ENCODE assay signal across 8 cellular contexts in the genomic region with DNA sequence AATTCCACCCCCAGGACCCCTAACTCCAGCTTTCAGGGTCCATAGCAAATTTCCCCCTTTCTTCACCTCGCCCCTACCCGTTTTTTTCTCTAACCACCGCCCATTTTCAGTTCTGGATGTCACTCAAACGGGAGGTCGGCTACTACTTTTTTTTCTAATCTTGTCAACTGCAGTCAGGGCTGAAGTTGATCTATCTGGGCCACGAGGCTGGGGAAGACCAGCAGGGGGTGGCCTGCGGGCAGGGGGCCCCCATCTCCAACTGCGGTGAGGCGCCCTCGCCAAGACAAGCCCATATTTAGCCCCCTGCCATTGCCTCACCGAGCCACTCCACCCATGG. TPM values are rescaled to one million over a fixed set of nuclear protein-coding genes. Genes with fewer than 3 reads are reported as not detected.
DNase-seq lines count a peak whose midpoint lies in the region; ATAC-seq and TF ChIP-seq lines count a peak whose summit lies in the region.

No MANE protein-coding gene starts in this region.

- H3F3A ChIP-seq in PC-3 (ENCODE audit: low read length, unreplicated experiment): no peaks in the 10 kb centered on the region

- WGBS in esophagus squamous epithelium, 2 donors: 0 to 1% methylated on average over 5 to 11 of the region's 11 CpGs

- H2AFZ ChIP-seq in PC-3 (ENCODE audit: low read length): peak overlapping the region; percentile 97

- no peak for TF ChIP-seq CTCF in PC-3 (conservative IDR thresholded peaks at IDR 0.05; ENCODE audit: low read depth, low read length)
- TF ChIP-seq CTCF in esophagus squamous epithelium (IDR thresholded peaks at IDR 0.05): no peak
- no peak for TF ChIP-seq CTCF in gastrocnemius medialis (IDR thresholded peaks at IDR 0.05 in 4 of 5, conservative IDR thresholded peaks at IDR 0.05 in 1 of 5)

- H3K4me1 ChIP-seq in PC-3 (ENCODE audit: insufficient read depth, low read length) (peaks cover 3% of the 10 kb centered on the region; the same call in 1 of the 2 replicates), esophagus squamous epithelium (peaks cover 3 to 49% (median 9%) of the 10 kb centered on the region in 3 donors), gastrocnemius medialis (peaks cover 6 to 10% of the 10 kb centered on the region in 2 donors)

- POLR2A ChIA-PET in PC-3 (lab: Charles Lee; ENCODE audit: unreplicated experiment): no interaction called here

- H3K27ac ChIP-seq in PC-3 (ENCODE audit: low read length) (no peak overlapping the region), esophagus squamous epithelium (peak overlapping the region; percentile 80 to 93 (median 90)), gastrocnemius medialis (peak overlapping the region; percentile 54 to 82 (median 80))

- peaks cover 17% of the 10 kb centered on the region for H3K79me2 ChIP-seq in PC-3 (ENCODE audit: low read length)

- in situ Hi-C loops in gastrocnemius medialis (cut with MboI; ENCODE audit: low sequenced_read_pairs in 4 of 4): loop anchor here in 1 of 4 donors (25.0 kb wide), 2 partner anchors 340 to 565 kb away; partner anchors contain the start of genes NHLRC3 and PROSER1

- intact Hi-C loops in PC-3 (cut with micrococcal nuclease) (loop anchor here (1.0 to 5.0 kb wide), 4 partner anchors 61 to 187 kb away; no protein-coding TSS in a partner anchor), esophagus squamous epithelium (cut with DNase I) (no loop called here), gastrocnemius medialis (cut with DNase I; ENCODE audit: low total_unique reads) (loop anchor here (10.0 kb wide), 1 partner anchor 147 kb away; no protein-coding TSS in a partner anchor)

- BruUV-seq in PC-3 (replicated peaks; lab: Mats Ljungman, UMichigan): no TSS peak

- H3K9me2 ChIP-seq in PC-3 (replicated peaks; ENCODE audit: low read length): no peaks in the 10 kb centered on the region

- peak overlapping the region; percentile 97 for H3K4me2 ChIP-seq in PC-3 (ENCODE audit: low read length)

- no peaks in the 10 kb centered on the region for H4K20me1 ChIP-seq in PC-3 (ENCODE audit: low read length)

- CTCF ChIA-PET in PC-3 (lab: Charles Lee): interaction anchor here (0.9 kb wide), 1 partner anchor 14 kb away, joined by 4 read pairs; no protein-coding TSS in a partner anchor

- ATAC-seq in HG02571 (IDR thresholded peaks at IDR 0.05; ENCODE audit: unreplicated experiment) (peak; percentile 21), PC-3 (no peak), gastrocnemius medialis (no peak)

- H3K36me3 ChIP-seq in PC-3 (ENCODE audit: low read depth, low read length) (no peaks in the 10 kb centered on the region), esophagus squamous epithelium (no peaks in the 10 kb centered on the region), gastrocnemius medialis (no peaks in the 10 kb centered on the region)

- no peaks in the 10 kb centered on the region for H3K27me3 ChIP-seq in PC-3 (ENCODE audit: low read length)
- H3K27me3 ChIP-seq in esophagus squamous epithelium: peaks cover 0 to 10% (median 0%) of the 10 kb centered on the region in 4 donors
- H3K27me3 ChIP-seq in gastrocnemius medialis: peaks cover 0 to 4% (median 0%) of the 10 kb centered on the region in 3 donors

- peak overlapping the region; percentile 94 for H3K4me3 ChIP-seq in PC-3 (ENCODE audit: low read length)
- H3K4me3 ChIP-seq in esophagus squamous epithelium: peak overlapping the region; percentile 72 to 78 (median 75)
- H3K4me3 ChIP-seq in gastrocnemius medialis: peak overlapping the region; percentile 61 to 83 (median 73)

- H3K9me3 ChIP-seq in PC-3 (ENCODE audit: low read length) (no peaks in the 10 kb centered on the region), esophagus squamous epithelium (no peaks in the 10 kb centered on the region), gastrocnemius medialis (no peaks in the 10 kb centered on the region)

- DNase-seq in NCI-H1694 treated with DMSO at 0.1 percent for 48 hours (lab: John Stamatoyannopoulos, UW) (peak; percentile 35), NCI-H1694 (lab: John Stamatoyannopoulos, UW) (no peak), PC-3 (no peak), esophagus squamous epithelium (lab: John Stamatoyannopoulos, UW) (no peak), gastrocnemius medialis (no peak), mesenteric fat pad (ENCODE audit: low spot score) (no peak)
- DNase-seq in effector CD8-positive, alpha-beta T cell (lab: John Stamatoyannopoulos, UW): no peak

- peak overlapping the region; percentile 67 for H3K9ac ChIP-seq in PC-3 (ENCODE audit: low read length)

- TF ChIP-seq POLR2A in esophagus squamous epithelium (IDR thresholded peaks at IDR 0.05): no peak
- no peak for TF ChIP-seq POLR2A in gastrocnemius medialis (IDR thresholded peaks at IDR 0.05)

RNA-seq across cellular contexts. Expression of gene LHFPL6, which starts 0.7 kb away (rescaled TPM):
- 7.8 TPM in 2 replicates for total RNA-seq in PC-3 (2014; rRNA removed)
- total RNA-seq in esophagus squamous epithelium: 10 to 100 TPM in 2 of 4 donors, 1 to 10 TPM in 2; 3.7 to 40.4 (median 8.0) TPM
- total RNA-seq in gastrocnemius medialis: 10 to 100 TPM; 12.7 to 26.3 (median 16.0) TPM
- total RNA-seq in mesenteric fat pad: 112 TPM

RNA-seq across cellular contexts. Expression of gene COG6, which starts 53.2 kb away (rescaled TPM):
- 16.0 and 19.1 TPM in 2 replicates for total RNA-seq in PC-3 (2014; rRNA removed)
- 10 to 100 TPM; 10.5 to 18.9 (median 14.9) TPM for total RNA-seq in esophagus squamous epithelium
- total RNA-seq in gastrocnemius medialis: 10 to 100 TPM in 1 of 4 donors, 1 to 10 TPM in 3; 5.4 to 13.5 (median 7.1) TPM
- 27.1 TPM for total RNA-seq in mesenteric fat pad
